Comparison of ENCODE assay signal across 23 cellular contexts in the genomic region with DNA sequence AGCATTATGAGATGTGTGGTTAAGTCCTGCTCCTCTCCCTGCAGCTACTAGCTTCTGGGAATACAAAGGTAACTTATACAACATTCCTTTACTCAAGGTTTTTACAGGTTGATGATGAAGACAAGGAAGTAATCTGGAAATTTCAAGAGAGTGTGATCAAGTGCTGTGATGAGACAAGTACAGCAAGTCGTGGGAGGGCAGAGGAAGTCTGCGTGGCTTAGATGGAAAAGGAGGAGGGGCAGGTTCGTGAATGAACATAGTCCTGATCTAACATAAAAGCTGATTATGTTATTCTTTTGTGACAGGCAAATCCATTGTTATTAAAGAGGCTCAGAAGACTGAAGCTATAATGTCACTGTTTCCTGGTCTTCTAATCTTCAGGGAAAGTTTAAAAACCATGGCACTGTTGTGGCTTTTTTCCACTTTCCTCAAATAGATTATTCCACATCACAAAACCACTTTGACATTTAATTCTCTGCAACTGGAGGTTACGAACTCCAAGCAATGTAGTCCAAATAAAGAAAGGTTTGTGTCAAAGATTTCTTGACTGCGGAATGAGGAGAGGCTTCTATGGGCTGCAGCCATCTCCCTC.
DNase-seq lines count a peak whose midpoint lies in the region; ATAC-seq and TF ChIP-seq lines count a peak whose summit lies in the region.
"Had no signal": no experiment of that assay in that cellular context is flagged by ENCODE, and none has a peak within 500 bp of the region (broad histone marks: within the 10 kb centered on the region; RNA-seq: fewer than 3 reads in every experiment).

No MANE protein-coding gene starts in this region.

- H3K27ac Mint-ChIP-seq in type B pancreatic cell, result peak overlapping the region; percentile 74
- no peak overlapping the region for H3K27ac Mint-ChIP-seq in activated CD4-positive, alpha-beta memory T cell treated with anti-CD3 and anti-CD28 coated beads for 36 hours

- peaks cover 3% of the 10 kb centered on the region for H3K27me3 Mint-ChIP-seq in type B pancreatic cell
- peaks cover 14% of the 10 kb centered on the region for H3K27me3 Mint-ChIP-seq in activated CD4-positive, alpha-beta memory T cell treated with anti-CD3 and anti-CD28 coated beads for 36 hours

- POLR2A ChIA-PET in activated CD4-positive, alpha-beta memory T cell treated with anti-CD3 and anti-CD28 coated beads for 36 hours (lab: Charles Lee), result no interaction called here

- H3K36me3 ChIP-seq in adipocyte (ENCODE audit: control insufficient read depth, insufficient read depth, low read length, severe bottlenecking) (no peaks in the 10 kb centered on the region), mucosa of descending colon (ENCODE audit: low read depth) (no peaks in the 10 kb centered on the region)
- H3K36me3 ChIP-seq: adrenal gland, heart right ventricle, ovary, thyroid gland had no signal

- H3K27me3 ChIP-seq in adipocyte (replicated peaks; ENCODE audit: control insufficient read depth, insufficient read depth, low read length), result no peaks in the 10 kb centered on the region
- H3K27me3 ChIP-seq: ovary, thyroid gland had no signal

- DNase-seq in adipocyte (ENCODE audit: low read depth) (peak; percentile 44), fibroblast of peridontal ligament (ENCODE audit: extremely low read depth) (peak; percentile 44), mucosa of descending colon (peak in 1 of 3 donors; percentile 10), type B pancreatic cell (ENCODE audit: extremely low spot score, unreplicated experiment) (no peak)
- no peak for DNase-seq in activated CD4-positive, alpha-beta T cell treated with anti-CD3 and anti-CD28 coated beads for 1 hour
- no peak for DNase-seq in activated CD4-positive, alpha-beta memory T cell treated with anti-CD3 and anti-CD28 coated beads for 36 hours
- DNase-seq: activated CD4-positive, alpha-beta T cell treated with anti-CD3 and anti-CD28 coated beads, Interleukin-2, amount 50 U/mL, for 4 hours; activated gamma-delta T cell treated with Interleukin-2 at 50 U/mL for 16 hours; adrenal gland; COR-L47; heart right ventricle; Karpas-422; naive thymus-derived CD8-positive, alpha-beta T cell; NCI-H2029; NCI-H446 treated with DMSO at 0.1 percent for 48 hours; NK-92 treated with Interleukin-12 subunit alpha and Interleukin-12 subunit beta, amount 100 ng/mL, for 24 hours; ovary; stimulated activated naive CD4-positive, alpha-beta T cell; T-helper 2 cell; thyroid gland had no signal

- no peak overlapping the region for H3K9ac ChIP-seq in adipocyte (ENCODE audit: low read length)

- no peak for TF ChIP-seq CTCF in mucosa of descending colon (IDR thresholded peaks at IDR 0.05)
- no peak for TF ChIP-seq CTCF in type B pancreatic cell (conservative IDR thresholded peaks at IDR 0.05)

- CTCF ChIA-PET in activated CD4-positive, alpha-beta memory T cell treated with anti-CD3 and anti-CD28 coated beads for 36 hours (lab: Charles Lee), result no interaction called here

- H3K4me1 ChIP-seq in adipocyte (ENCODE audit: control insufficient read depth, insufficient read depth, low read length) (peaks cover 10% of the 10 kb centered on the region), mucosa of descending colon (ENCODE audit: low read depth) (peaks cover 3% of the 10 kb centered on the region)
- H3K4me1 ChIP-seq: adrenal gland, thyroid gland had no signal

- H3K9me3 ChIP-seq in adipocyte (ENCODE audit: control insufficient read depth, low read length) (no peaks in the 10 kb centered on the region), mucosa of descending colon (no peaks in the 10 kb centered on the region)
- H3K9me3 ChIP-seq: adrenal gland, ovary, thyroid gland had no signal

- no peaks in the 10 kb centered on the region for H3K9me3 Mint-ChIP-seq in type B pancreatic cell
- H3K9me3 Mint-ChIP-seq in activated CD4-positive, alpha-beta memory T cell treated with anti-CD3 and anti-CD28 coated beads for 36 hours, result no peaks in the 10 kb centered on the region
- H3K9me3 Mint-ChIP-seq: naive thymus-derived CD8-positive, alpha-beta T cell had no signal

- H3K4me3 Mint-ChIP-seq in type B pancreatic cell, result peak overlapping the region; percentile 12
- no peak overlapping the region for H3K4me3 Mint-ChIP-seq in activated CD4-positive, alpha-beta memory T cell treated with anti-CD3 and anti-CD28 coated beads for 36 hours
- H3K4me3 Mint-ChIP-seq: naive thymus-derived CD8-positive, alpha-beta T cell had no signal

- H3K4me1 Mint-ChIP-seq in type B pancreatic cell (ENCODE audit: unreplicated experiment), result no peaks in the 10 kb centered on the region
- H3K4me1 Mint-ChIP-seq in activated CD4-positive, alpha-beta memory T cell treated with anti-CD3 and anti-CD28 coated beads for 36 hours (ENCODE audit: low read depth), result no peaks in the 10 kb centered on the region
- H3K4me1 Mint-ChIP-seq: naive thymus-derived CD8-positive, alpha-beta T cell had no signal

- ATAC-seq in mucosa of descending colon (peak; percentile 81), HG02678 (IDR thresholded peaks at IDR 0.05; ENCODE audit: unreplicated experiment) (no peak)
- ATAC-seq: HCT116; naive thymus-derived CD8-positive, alpha-beta T cell had no signal

- no peak overlapping the region for H3K4me3 ChIP-seq in adipocyte (ENCODE audit: low read length)
- H3K4me3 ChIP-seq in mucosa of descending colon, result no peak overlapping the region
- H3K4me3 ChIP-seq: adrenal gland, heart right ventricle, ovary, SK-N-MC, thyroid gland had no signal

- H3K36me3 Mint-ChIP-seq in type B pancreatic cell, result no peaks in the 10 kb centered on the region
- H3K36me3 Mint-ChIP-seq in activated CD4-positive, alpha-beta memory T cell treated with anti-CD3 and anti-CD28 coated beads for 36 hours, result no peaks in the 10 kb centered on the region
- H3K36me3 Mint-ChIP-seq: naive thymus-derived CD8-positive, alpha-beta T cell had no signal

- intact Hi-C loops in mucosa of descending colon (cut with DNase I, micrococcal nuclease), result no loop called here
- intact Hi-C loops in activated CD4-positive, alpha-beta memory T cell treated with anti-CD3 and anti-CD28 coated beads for 36 hours (cut with micrococcal nuclease), result no loop called here

Comparison
In these comparisons a context has a peak if more than half of its experiments do, and no peak if none do; other contexts are left out.
1. DNase-seq: peak in adipocyte (single experiment) and fibroblast of peridontal ligament (single experiment); none in type B pancreatic cell (single experiment), activated CD4-positive, alpha-beta T cell treated with anti-CD3 and anti-CD28 coated beads for 1 hour (single experiment) and activated CD4-positive, alpha-beta memory T cell treated with anti-CD3 and anti-CD28 coated beads for 36 hours (single experiment).